1 cellular context compared by ENCODE assay signal in the genomic region with DNA sequence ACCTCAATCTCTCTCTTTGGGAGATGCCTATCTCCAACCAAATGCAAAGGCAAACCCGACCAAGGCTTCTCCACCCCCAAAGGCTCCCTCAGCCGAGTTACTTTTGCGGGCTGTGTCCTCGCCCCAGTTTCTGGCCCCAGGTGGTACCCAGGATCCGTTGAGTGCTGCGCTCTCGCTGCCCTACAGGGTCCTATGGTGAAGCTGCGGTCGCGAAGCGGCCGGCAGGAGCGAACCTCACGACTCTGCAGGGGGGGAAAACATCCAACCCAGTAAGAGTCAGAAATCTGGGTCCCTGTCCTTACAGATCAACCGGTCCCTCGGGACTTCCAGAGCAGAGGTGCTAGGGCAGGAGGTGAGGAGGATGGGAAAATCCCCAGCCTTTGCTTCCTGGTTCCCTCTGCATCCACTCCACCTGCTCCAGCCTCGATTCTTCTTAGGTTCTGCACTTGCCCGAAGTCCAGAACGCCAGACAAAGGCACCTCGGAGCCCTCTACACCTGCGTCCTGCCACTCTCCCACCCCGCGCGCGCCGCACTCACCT.
TF ChIP-seq lines count a peak whose summit lies in the region.

No MANE protein-coding gene starts in this region.

TF ChIP-seq in IMR-90, 13 proteins besides CTCF, POLR2A, EP300 and RAD21 (continued from another document):
- TF ChIP-seq, protein P1, sequence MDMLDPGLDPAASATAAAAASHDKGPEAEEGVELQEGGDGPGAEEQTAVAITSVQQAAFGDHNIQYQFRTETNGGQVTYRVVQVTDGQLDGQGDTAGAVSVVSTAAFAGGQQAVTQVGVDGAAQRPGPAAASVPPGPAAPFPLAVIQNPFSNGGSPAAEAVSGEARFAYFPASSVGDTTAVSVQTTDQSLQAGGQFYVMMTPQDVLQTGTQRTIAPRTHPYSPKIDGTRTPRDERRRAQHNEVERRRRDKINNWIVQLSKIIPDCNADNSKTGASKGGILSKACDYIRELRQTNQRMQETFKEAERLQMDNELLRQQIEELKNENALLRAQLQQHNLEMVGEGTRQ (IDR thresholded peaks at IDR 0.05; ENCODE audit: low read depth, low read length): no peak
- TF ChIP-seq NFE2L2 (IDR thresholded peaks at IDR 0.05; ENCODE audit: low read depth, low read length): no peak
- TF ChIP-seq CEBPB (IDR thresholded peaks at IDR 0.05; ENCODE audit: low read depth, low read length): no peak
TF ChIP-seq in IMR-90: peak in this region for 0.
